In the genomic region with DNA sequence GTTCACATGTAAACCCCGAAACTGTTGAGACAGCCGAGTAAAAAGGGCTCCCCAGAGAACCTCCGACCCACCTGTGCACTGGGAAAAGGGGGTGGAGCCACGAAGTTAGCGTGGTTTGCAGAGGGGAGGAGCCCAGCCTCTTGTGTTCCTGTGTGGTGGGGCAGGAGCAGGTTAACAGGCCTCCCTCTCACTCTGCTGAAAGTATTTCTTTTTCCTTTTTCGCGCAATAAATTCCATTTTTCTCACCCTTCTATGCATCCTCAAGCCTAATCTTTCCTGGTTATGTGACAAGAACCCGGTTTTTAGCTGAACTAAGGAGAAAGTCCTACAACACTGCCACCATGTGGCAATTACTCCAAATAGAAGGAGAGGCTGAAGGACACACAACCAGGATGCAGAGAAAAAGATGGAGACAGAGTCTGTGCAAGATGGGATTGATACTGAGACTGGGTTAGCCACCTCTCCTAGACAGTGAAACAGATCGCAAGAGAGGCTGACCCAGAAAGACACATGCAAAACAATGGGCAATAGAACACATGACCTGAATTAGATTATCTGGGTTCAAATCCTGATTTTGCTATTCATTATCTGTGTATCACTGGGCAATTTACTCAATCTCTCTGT, we compare ENCODE assay signal across 1 cellular context.
TF ChIP-seq lines count a peak whose summit lies in the region.

No MANE protein-coding gene starts in this region.

TF ChIP-seq in GM12878, 131 proteins besides CTCF, POLR2A, EP300 and RAD21 (continued from another document and continues in another):
- TF ChIP-seq ZNF592 (IDR thresholded peaks at IDR 0.05) (no peak), SREBF2 (IDR thresholded peaks at IDR 0.05; ENCODE audit: low read length) (no peak), ETV6 (conservative IDR thresholded peaks at IDR 0.05 in 1 of 2, IDR thresholded peaks at IDR 0.05 in 1 of 2; ENCODE audit: borderline replicate concordance in 1 of 2, low read depth in 1 of 2) (no peak), CEBPZ (IDR thresholded peaks at IDR 0.05; ENCODE audit: low read depth, low read length) (no peak), HDAC6 (IDR thresholded peaks at IDR 0.05; ENCODE audit: unreplicated experiment) (no peak), BHLHE40 (IDR thresholded peaks at IDR 0.05; ENCODE audit: borderline replicate concordance in 1 of 2, low read depth in 2 of 2, low read length in 1 of 2) (no peak), TCF12 (IDR thresholded peaks at IDR 0.05; ENCODE audit: low read depth, low read length) (no peak), NR2F1 (conservative IDR thresholded peaks at IDR 0.05) (no peak), TCF3 (IDR thresholded peaks at IDR 0.05; ENCODE audit: borderline replicate concordance, insufficient read depth, low read depth, low read length) (no peak), E2F8 (IDR thresholded peaks at IDR 0.05; ENCODE audit: low read depth, partially characterized antibody) (no peak), SP1 (IDR thresholded peaks at IDR 0.05; ENCODE audit: low read depth, low read length) (no peak), ZNF687 (IDR thresholded peaks at IDR 0.05) (no peak), SMAD1 (IDR thresholded peaks at IDR 0.05; ENCODE audit: low read depth, partially characterized antibody) (no peak), SPI1 (IDR thresholded peaks at IDR 0.05; ENCODE audit: borderline replicate concordance, insufficient read depth, low read depth, low read length) (no peak), WRNIP1 (IDR thresholded peaks at IDR 0.05; ENCODE audit: borderline replicate concordance, low read depth, low read length) (no peak), BCL11A (IDR thresholded peaks at IDR 0.05; ENCODE audit: low read depth, low read length) (no peak), TBL1XR1 (IDR thresholded peaks at IDR 0.05; ENCODE audit: low read depth, low read length) (no peak), TCF7 (IDR thresholded peaks at IDR 0.05; ENCODE audit: borderline replicate concordance) (no peak), SMC3 (IDR thresholded peaks at IDR 0.05; ENCODE audit: borderline replicate concordance, low read length) (peak; percentile 94), DPF2 (IDR thresholded peaks at IDR 0.05) (no peak), YY1 (IDR thresholded peaks at IDR 0.05; ENCODE audit: low read depth, low read length) (peak; percentile 71; the same call in 1 of the 2 replicates), ZNF217 (IDR thresholded peaks at IDR 0.05) (no peak), NBN (IDR thresholded peaks at IDR 0.05) (peak; percentile 76; the same call in 1 of the 2 replicates), ZNF24 (IDR thresholded peaks at IDR 0.05) (no peak), CHD1 (IDR thresholded peaks at IDR 0.05; ENCODE audit: low read depth, low read length) (no peak), RBBP5 (conservative IDR thresholded peaks at IDR 0.05) (no peak), RB1 (IDR thresholded peaks at IDR 0.05; ENCODE audit: borderline replicate concordance) (0 out of 2 replicates have a peak, but pooled peaks have one; percentile 63), KLF5 (IDR thresholded peaks at IDR 0.05; ENCODE audit: partially characterized antibody) (no peak), BMI1 (IDR thresholded peaks at IDR 0.05; ENCODE audit: borderline replicate concordance) (no peak), EED (IDR thresholded peaks at IDR 0.05; ENCODE audit: low read depth) (no peak), MYC (IDR thresholded peaks at IDR 0.05; ENCODE audit: insufficient read depth, insufficient read length, insufficient replicate concordance, low read length, severe bottlenecking) (no peak), FOXK2 (IDR thresholded peaks at IDR 0.05) (no peak), SIX5 (IDR thresholded peaks at IDR 0.05; ENCODE audit: low read depth, low read length, severe bottlenecking) (no peak), CBFB (IDR thresholded peaks at IDR 0.05; ENCODE audit: low read depth) (no peak), POLR2AphosphoS2 (IDR thresholded peaks at IDR 0.05; ENCODE audit: low read depth, low read length) (no peak), BACH1 (IDR thresholded peaks at IDR 0.05; ENCODE audit: borderline replicate concordance) (no peak), CBX3 (IDR thresholded peaks at IDR 0.05; ENCODE audit: borderline replicate concordance, low read depth) (no peak)
- TF ChIP-seq, protein P1, sequence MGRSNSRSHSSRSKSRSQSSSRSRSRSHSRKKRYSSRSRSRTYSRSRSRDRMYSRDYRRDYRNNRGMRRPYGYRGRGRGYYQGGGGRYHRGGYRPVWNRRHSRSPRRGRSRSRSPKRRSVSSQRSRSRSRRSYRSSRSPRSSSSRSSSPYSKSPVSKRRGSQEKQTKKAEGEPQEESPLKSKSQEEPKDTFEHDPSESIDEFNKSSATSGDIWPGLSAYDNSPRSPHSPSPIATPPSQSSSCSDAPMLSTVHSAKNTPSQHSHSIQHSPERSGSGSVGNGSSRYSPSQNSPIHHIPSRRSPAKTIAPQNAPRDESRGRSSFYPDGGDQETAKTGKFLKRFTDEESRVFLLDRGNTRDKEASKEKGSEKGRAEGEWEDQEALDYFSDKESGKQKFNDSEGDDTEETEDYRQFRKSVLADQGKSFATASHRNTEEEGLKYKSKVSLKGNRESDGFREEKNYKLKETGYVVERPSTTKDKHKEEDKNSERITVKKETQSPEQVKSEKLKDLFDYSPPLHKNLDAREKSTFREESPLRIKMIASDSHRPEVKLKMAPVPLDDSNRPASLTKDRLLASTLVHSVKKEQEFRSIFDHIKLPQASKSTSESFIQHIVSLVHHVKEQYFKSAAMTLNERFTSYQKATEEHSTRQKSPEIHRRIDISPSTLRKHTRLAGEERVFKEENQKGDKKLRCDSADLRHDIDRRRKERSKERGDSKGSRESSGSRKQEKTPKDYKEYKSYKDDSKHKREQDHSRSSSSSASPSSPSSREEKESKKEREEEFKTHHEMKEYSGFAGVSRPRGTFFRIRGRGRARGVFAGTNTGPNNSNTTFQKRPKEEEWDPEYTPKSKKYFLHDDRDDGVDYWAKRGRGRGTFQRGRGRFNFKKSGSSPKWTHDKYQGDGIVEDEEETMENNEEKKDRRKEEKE (IDR thresholded peaks at IDR 0.05): no peak
- TF ChIP-seq, protein P2, sequence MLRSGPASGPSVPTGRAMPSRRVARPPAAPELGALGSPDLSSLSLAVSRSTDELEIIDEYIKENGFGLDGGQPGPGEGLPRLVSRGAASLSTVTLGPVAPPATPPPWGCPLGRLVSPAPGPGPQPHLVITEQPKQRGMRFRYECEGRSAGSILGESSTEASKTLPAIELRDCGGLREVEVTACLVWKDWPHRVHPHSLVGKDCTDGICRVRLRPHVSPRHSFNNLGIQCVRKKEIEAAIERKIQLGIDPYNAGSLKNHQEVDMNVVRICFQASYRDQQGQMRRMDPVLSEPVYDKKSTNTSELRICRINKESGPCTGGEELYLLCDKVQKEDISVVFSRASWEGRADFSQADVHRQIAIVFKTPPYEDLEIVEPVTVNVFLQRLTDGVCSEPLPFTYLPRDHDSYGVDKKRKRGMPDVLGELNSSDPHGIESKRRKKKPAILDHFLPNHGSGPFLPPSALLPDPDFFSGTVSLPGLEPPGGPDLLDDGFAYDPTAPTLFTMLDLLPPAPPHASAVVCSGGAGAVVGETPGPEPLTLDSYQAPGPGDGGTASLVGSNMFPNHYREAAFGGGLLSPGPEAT (IDR thresholded peaks at IDR 0.05; ENCODE audit: low read depth): peak; percentile 25; the same call in 1 of the 2 replicates
